Comparison of ENCODE assay signal across 1 cellular context in genomic region chr22:42078469-42079318, GRCh38.
TF ChIP-seq lines count a peak whose summit lies in the region.

No MANE protein-coding gene starts in this region.

TF ChIP-seq in SK-N-SH, 30 proteins besides CTCF, POLR2A, EP300 and RAD21 (continued from another document):
- TF ChIP-seq MAX (IDR thresholded peaks at IDR 0.05; ENCODE audit: low read depth): no peak
- TF ChIP-seq REST (IDR thresholded peaks at IDR 0.05; ENCODE audit: low read depth, low read length): no peak
- TF ChIP-seq FOSL2 (IDR thresholded peaks at IDR 0.05; ENCODE audit: borderline replicate concordance, low read depth): no peak
- TF ChIP-seq PBX3 (IDR thresholded peaks at IDR 0.05): no peak
- TF ChIP-seq IRF3 (IDR thresholded peaks at IDR 0.05; ENCODE audit: low read depth, low read length): no peak
- no peak for TF ChIP-seq TAF1 (IDR thresholded peaks at IDR 0.05; ENCODE audit: borderline replicate concordance, low read depth, low read length)
- TF ChIP-seq NRF1 (IDR thresholded peaks at IDR 0.05; ENCODE audit: low read depth, low read length): no peak
- TF ChIP-seq USF1 (IDR thresholded peaks at IDR 0.05; ENCODE audit: borderline replicate concordance, low read depth): no peak
- no peak for TF ChIP-seq CHD2 (IDR thresholded peaks at IDR 0.05; ENCODE audit: low read length, partially characterized antibody)
- TF ChIP-seq NFIC (IDR thresholded peaks at IDR 0.05; ENCODE audit: borderline replicate concordance): no peak
